ENCODE assay signal across 1 cellular context in the genomic region with DNA sequence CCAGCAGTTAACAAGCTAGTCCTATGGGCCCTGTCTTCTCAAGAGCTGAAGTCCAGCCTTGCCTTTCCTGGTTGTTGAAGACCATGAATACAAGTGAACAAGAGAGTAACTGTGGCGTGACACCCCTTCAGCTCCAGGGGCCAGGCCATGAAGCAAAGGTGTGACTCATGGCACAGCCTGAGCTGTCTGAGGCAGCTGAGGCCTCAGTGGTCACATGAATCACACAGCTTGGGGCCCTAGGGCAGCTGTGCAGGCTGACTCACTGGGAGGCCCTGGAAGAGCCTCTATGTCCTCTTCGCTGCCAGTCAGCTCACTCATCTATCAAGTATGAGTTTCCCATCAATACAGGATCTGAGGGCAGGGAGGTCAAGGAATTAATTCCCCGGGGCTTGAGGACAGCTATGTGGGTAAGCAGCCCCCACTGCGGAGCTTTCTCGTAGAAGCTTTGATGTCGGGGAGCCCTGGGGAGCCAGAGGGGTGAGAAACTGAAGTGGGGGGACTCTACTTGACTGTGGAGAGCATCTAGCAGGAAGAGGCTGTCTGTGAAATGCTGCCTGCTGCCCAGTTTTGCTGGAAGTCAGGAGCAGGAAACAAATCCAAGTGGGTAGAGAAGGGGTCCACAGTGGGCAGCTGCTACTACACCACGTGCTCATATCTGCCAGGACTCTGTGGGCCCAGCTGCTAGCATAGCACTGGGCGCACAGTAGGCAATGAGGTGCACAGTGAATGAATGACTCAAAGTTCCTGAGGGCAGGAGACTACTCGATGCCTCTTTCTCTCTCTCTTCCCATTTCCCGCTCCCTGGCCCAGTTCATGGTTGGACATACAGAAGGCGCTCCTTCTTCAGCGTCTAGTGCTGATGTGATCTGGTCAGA.
TF ChIP-seq lines count a peak whose summit lies in the region.

No MANE protein-coding gene starts in this region.

TF ChIP-seq in HepG2, 621 proteins besides CTCF, POLR2A, EP300 and RAD21 (continued from another document):
- no peak for TF ChIP-seq SNAPC4 (CRISPR knock-in tag; IDR thresholded peaks at IDR 0.05)
- TF ChIP-seq ZBTB1 (CRISPR knock-in tag; IDR thresholded peaks at IDR 0.05; ENCODE audit: borderline replicate concordance), result no peak; the same call in 1 of the 2 replicates
- TF ChIP-seq HIVEP1 (CRISPR knock-in tag; IDR thresholded peaks at IDR 0.05), result no peak
- TF ChIP-seq ZNF652 (CRISPR knock-in tag; IDR thresholded peaks at IDR 0.05; ENCODE audit: borderline replicate concordance, low read depth), result peak; percentile 94
- TF ChIP-seq ZBTB2 (CRISPR knock-in tag; IDR thresholded peaks at IDR 0.05; ENCODE audit: low read depth), result no peak
